In genomic region chr15:92796163-92796611, GRCh38 we compare ENCODE assay signal across 1 cellular context.
TF ChIP-seq lines count a peak whose summit lies in the region.

No MANE protein-coding gene starts in this region.

TF ChIP-seq in H1, 55 proteins besides CTCF, POLR2A, EP300 and RAD21 (continued from another document):
- TF ChIP-seq ATF3 (IDR thresholded peaks at IDR 0.05; ENCODE audit: insufficient read depth, low read depth, low read length) (no peak), POLR2AphosphoS5 (IDR thresholded peaks at IDR 0.05; ENCODE audit: low read depth, low read length) (no peak), FOSL1 (IDR thresholded peaks at IDR 0.05; ENCODE audit: insufficient read depth, low read depth, low read length) (no peak), SIX5 (IDR thresholded peaks at IDR 0.05; ENCODE audit: low read depth, low read length) (no peak), CHD1 (IDR thresholded peaks at IDR 0.05; ENCODE audit: low read depth, low read length) (no peak), HDAC6 (IDR thresholded peaks at IDR 0.05; ENCODE audit: low read depth, low read length) (no peak)
